ENCODE assay signal across 9 cellular contexts in the genomic region with DNA sequence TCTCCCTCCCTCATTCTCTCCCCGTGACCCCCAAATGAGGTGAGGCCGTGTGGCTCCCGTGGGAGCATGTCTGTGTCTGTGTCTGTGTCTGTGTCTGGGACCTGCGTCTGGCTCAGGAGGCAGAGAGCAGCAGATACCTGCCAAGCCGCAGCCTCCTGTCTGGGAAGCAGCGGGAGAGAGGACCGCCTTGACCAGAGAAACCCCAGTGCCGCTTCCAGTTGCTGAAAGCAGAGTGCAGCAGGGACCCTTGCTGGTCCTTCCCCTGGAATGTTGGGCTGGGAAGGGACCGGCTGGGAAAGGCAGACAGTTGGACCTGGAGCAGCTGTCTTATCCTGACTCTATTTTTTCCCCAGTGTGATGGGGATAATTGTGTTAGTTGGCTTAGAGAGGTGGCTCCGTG. TPM values are rescaled to one million over a fixed set of nuclear protein-coding genes. Genes with fewer than 3 reads are reported as not detected.
DNase-seq lines count a peak whose midpoint lies in the region; ATAC-seq, FAIRE-seq and TF ChIP-seq lines count a peak whose summit lies in the region.
"Had no signal": no experiment of that assay in that cellular context is flagged by ENCODE, and none has a peak within 500 bp of the region (broad histone marks: within the 10 kb centered on the region; RNA-seq: fewer than 3 reads in every experiment).

No MANE protein-coding gene starts in this region.

- H3F3A ChIP-seq in smooth muscle cell (ENCODE audit: low read depth), result peaks cover 5% of the 10 kb centered on the region

- WGBS in smooth muscle cell (ENCODE audit: low lambda C conversion rate), result 43% methylated on average over 10 of the region's 10 CpGs

- DNase-seq in cerebellar cortex (ENCODE audit: low spot score), result peak; percentile 61
- no peak for DNase-seq in kidney
- DNase-seq in smooth muscle cell (lab: John Stamatoyannopoulos, UW; ENCODE audit: unreplicated experiment), result no peak
- DNase-seq in NCI-H510A (lab: John Stamatoyannopoulos, UW), result no peak
- DNase-seq: activated CD4-positive, alpha-beta T cell treated with anti-CD3 and anti-CD28 coated beads, Interleukin-2, amount 50 U/mL, for 48 hours had no signal

- H3K4me1 ChIP-seq in HUES48 (ENCODE audit: control insufficient read depth, insufficient read depth, low read length) (peaks cover 41% of the 10 kb centered on the region), kidney (ENCODE audit: control insufficient read depth in 1 of 2, insufficient read depth in 1 of 2, low read depth in 1 of 2, low read length in 2 of 2) (peaks cover 14 to 21% of the 10 kb centered on the region in 2 donors), smooth muscle cell (ENCODE audit: low read depth) (peaks cover 17% of the 10 kb centered on the region)

- TF ChIP-seq CTCF in kidney (IDR thresholded peaks at IDR 0.05; ENCODE audit: borderline replicate concordance, extremely low read depth, insufficient read depth), result no peak
- TF ChIP-seq CTCF in smooth muscle cell (IDR thresholded peaks at IDR 0.05; ENCODE audit: borderline replicate concordance, insufficient read depth, poor library complexity, severe bottlenecking), result no peak

- intact Hi-C loops in kidney (cut with DNase I), result no loop called here

- H3K79me2 ChIP-seq in smooth muscle cell (ENCODE audit: low read depth), result no peaks in the 10 kb centered on the region

- H3K36me3 ChIP-seq in HUES48 (ENCODE audit: control insufficient read depth, insufficient read depth, low read length) (no peaks in the 10 kb centered on the region), kidney (ENCODE audit: control insufficient read depth in 1 of 2, insufficient read depth in 2 of 2, low read length in 2 of 2) (no peaks in the 10 kb centered on the region), smooth muscle cell (ENCODE audit: low read depth) (no peaks in the 10 kb centered on the region)

- no peaks in the 10 kb centered on the region for H4K20me1 ChIP-seq in smooth muscle cell (ENCODE audit: low read depth)

- FAIRE-seq in kidney (lab: Jason Lieb, UNC), result no peak

- H3K27me3 ChIP-seq in HUES48 (ENCODE audit: control insufficient read depth, insufficient read depth, low read length) (no peaks in the 10 kb centered on the region), smooth muscle cell (ENCODE audit: low read depth) (no peaks in the 10 kb centered on the region)

- ATAC-seq in HG02623 (IDR thresholded peaks at IDR 0.05; ENCODE audit: unreplicated experiment) (no peak), GM21526 (IDR thresholded peaks at IDR 0.05; ENCODE audit: low FRiP score, unreplicated experiment) (no peak), GM21528 (IDR thresholded peaks at IDR 0.05; ENCODE audit: low FRiP score, unreplicated experiment) (no peak)

- H3K4me2 ChIP-seq in smooth muscle cell, result peak overlapping the region; percentile 80

- H3K9ac ChIP-seq in HUES48 (ENCODE audit: low read depth, low read length) (no peak overlapping the region), kidney (ENCODE audit: low read length in 2 of 2) (peak overlapping the region; percentile 71 to 89), smooth muscle cell (ENCODE audit: low read depth) (peak overlapping the region; percentile 66)

- H2AFZ ChIP-seq in smooth muscle cell (ENCODE audit: low read depth), result no peak overlapping the region

- peak overlapping the region; percentile 42 for H3K4me3 ChIP-seq in HUES48 (ENCODE audit: low read depth, low read length)
- peak overlapping the region; percentile 62 to 88 for H3K4me3 ChIP-seq in kidney (ENCODE audit: low read length in 2 of 2)
- peak overlapping the region; percentile 32 for H3K4me3 ChIP-seq in smooth muscle cell

- H3K27ac ChIP-seq in HUES48 (ENCODE audit: low read depth, low read length) (peak overlapping the region; percentile 52), kidney (ENCODE audit: low read depth in 2 of 2, low read length in 2 of 2) (peak overlapping the region; percentile 50 to 92), smooth muscle cell (ENCODE audit: low read depth) (peak overlapping the region; percentile 69)

- H3K9me3 ChIP-seq in HUES48 (ENCODE audit: control insufficient read depth, insufficient read depth, low read length) (no peaks in the 10 kb centered on the region), kidney (ENCODE audit: control insufficient read depth in 1 of 2, low read length in 2 of 2) (no peaks in the 10 kb centered on the region), smooth muscle cell (replicated peaks; ENCODE audit: low read depth) (no peaks in the 10 kb centered on the region)

RNA-seq across cellular contexts. Expression of a gene that starts 0.5 kb away (rescaled TPM):
- total RNA-seq in kidney, result 7.8 TPM
- 47.1 TPM for polyA plus RNA-seq in kidney (ENCODE audit: insufficient read depth, low read depth, low replicate concordance)
- total RNA-seq in smooth muscle cell, result 2.9 and 3.1 TPM in 2 replicates
- 5.9 and 9.1 TPM in 2 replicates for polyA plus RNA-seq in smooth muscle cell

RNA-seq across cellular contexts. Expression of a gene that starts 17.1 kb away (rescaled TPM):
- total RNA-seq in kidney (39.4 TPM), smooth muscle cell (10.9 and 12.1 TPM in 2 replicates)
- polyA plus RNA-seq in kidney (ENCODE audit: insufficient read depth, low read depth, low replicate concordance) (37.4 TPM), smooth muscle cell (20.3 and 26.7 TPM in 2 replicates)

RNA-seq across cellular contexts. Expression of a gene that starts 28.3 kb away (rescaled TPM):
- 36.4 TPM for total RNA-seq in kidney
- polyA plus RNA-seq in kidney (ENCODE audit: insufficient read depth, low read depth, low replicate concordance), result 127 TPM
- total RNA-seq in smooth muscle cell, result 19.5 and 24.7 TPM in 2 replicates
- 71.9 and 87.3 TPM in 2 replicates for polyA plus RNA-seq in smooth muscle cell

RNA-seq across cellular contexts. Expression of a gene that starts 59.5 kb away (rescaled TPM):
- total RNA-seq in kidney (29.1 TPM), smooth muscle cell (12.0 and 16.9 TPM in 2 replicates)
- polyA plus RNA-seq in kidney (ENCODE audit: insufficient read depth, low read depth, low replicate concordance) (28.6 TPM), smooth muscle cell (14.3 and 17.6 TPM in 2 replicates)

RNA-seq across cellular contexts. Expression of a gene that starts 59.8 kb away (rescaled TPM):
- total RNA-seq in kidney (183 TPM), smooth muscle cell (186 and 200 TPM in 2 replicates)
- polyA plus RNA-seq in kidney (ENCODE audit: insufficient read depth, low read depth, low replicate concordance) (168 TPM), smooth muscle cell (255 and 264 TPM in 2 replicates)
